In the genomic region with DNA sequence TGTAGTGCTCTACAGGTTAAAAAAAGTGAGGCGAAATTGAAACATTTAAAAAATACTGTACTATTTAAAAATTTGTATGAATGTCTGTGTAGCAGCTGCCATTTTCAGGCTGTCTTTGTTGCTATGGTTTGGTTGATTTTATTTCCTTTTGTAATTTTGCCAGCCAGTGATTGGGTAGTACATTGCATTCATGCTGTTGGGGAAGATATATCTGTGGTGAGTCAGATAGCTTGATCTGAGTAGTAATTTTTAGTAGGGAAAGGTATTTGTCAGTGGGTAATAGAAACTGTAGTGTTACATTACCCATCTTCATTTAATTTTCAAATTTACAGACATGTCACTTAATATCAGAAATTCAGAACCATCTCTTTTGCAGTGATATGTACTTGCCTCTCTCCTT, we compare ENCODE assay signal across 17 cellular contexts. TPM values are rescaled to one million over a fixed set of nuclear protein-coding genes. Genes with fewer than 3 reads are reported as not detected.
DNase-seq lines count a peak whose midpoint lies in the region; ATAC-seq, FAIRE-seq and TF ChIP-seq lines count a peak whose summit lies in the region.
"Had no signal": no experiment of that assay in that cellular context is flagged by ENCODE, and none has a peak within 500 bp of the region (broad histone marks: within the 10 kb centered on the region; RNA-seq: fewer than 3 reads in every experiment).

No MANE protein-coding gene starts in this region.

- H3K36me3 ChIP-seq in subcutaneous abdominal adipose tissue (ENCODE audit: control insufficient read depth in 5 of 5, insufficient read depth in 5 of 5, low read length in 5 of 5) (no peaks in the 10 kb centered on the region), small intestine (ENCODE audit: control insufficient read depth in 2 of 2, insufficient read depth in 2 of 2, low read length in 2 of 2) (no peaks in the 10 kb centered on the region), HepG2 (replicated peaks in 1 of 2; ENCODE audit: control insufficient read depth in 1 of 2, insufficient read depth in 2 of 2, low read length in 2 of 2) (peaks cover 1 to 4% of the 10 kb centered on the region in 2 experiments; a peak in 2 of 5 replicates)
- H3K36me3 ChIP-seq: neutrophil, tibial artery had no signal

- H3K27ac ChIP-seq in subcutaneous abdominal adipose tissue (ENCODE audit: low read depth, low read length) (peak overlapping the region; percentile 7), small intestine (ENCODE audit: low read depth in 1 of 2, low read length in 1 of 2) (no peak overlapping the region), HepG2 (ENCODE audit: extremely low read length, insufficient read depth, low read length) (no peak overlapping the region)
- H3K27ac ChIP-seq: neutrophil, tibial artery had no signal

- H3K79me2 ChIP-seq in HepG2 (ENCODE audit: insufficient read depth, low read length): peaks cover 100% of the 10 kb centered on the region

- POLR2A ChIA-PET in activated CD4-positive, alpha-beta T cell treated with anti-CD3 and anti-CD28 coated beads for 36 hours (lab: Charles Lee): no interaction called here
- POLR2A ChIA-PET in HepG2 (lab: Yijun Ruan, JAX): interaction anchor here (1.4 kb wide), 1 partner anchor 15 kb away, joined by 3 read pairs; the partner anchor contains the start of gene NFIA

- no peak for DNase-seq in activated CD4-positive, alpha-beta T cell treated with anti-CD3 and anti-CD28 coated beads for 36 hours
- no peak for DNase-seq in activated CD4-positive, alpha-beta T cell treated with anti-CD3 and anti-CD28 coated beads, Interleukin-2, amount 50 U/mL, for 1 hour
- DNase-seq in amniotic epithelial cell (ENCODE audit: low read depth) (peak; percentile 71), fibroblast of the aortic adventitia (ENCODE audit: low read depth) (peak; percentile 84), NOMO-1 treated with dmso at 0.1 percent for 144 hours (lab: John Stamatoyannopoulos, UW; ENCODE audit: unreplicated experiment) (no peak), small intestine (no peak), HepG2 (ENCODE audit: low spot score) (no peak)
- DNase-seq: activated CD4-positive, alpha-beta T cell treated with anti-CD3 and anti-CD28 coated beads for 4 hours; activated T-cell treated with anti-CD3 and anti-CD28 coated beads, Interleukin-2, amount 50 U/mL, for 48 hours; effector memory CD4-positive, alpha-beta T cell; Karpas-422; NCI-H2081; T-helper 1 cell; tibial artery had no signal

- no peak overlapping the region for H3K9ac ChIP-seq in subcutaneous abdominal adipose tissue (ENCODE audit: low read length in 5 of 5)
- H3K9ac ChIP-seq in HepG2 (ENCODE audit: insufficient read depth, low read depth, low read length): no peak overlapping the region

- in situ Hi-C loops in HepG2 (cut with HindIII; ENCODE audit: extremely low pct_ligation_motif_present, low pct_unique_long_range_greater_than_20kb): no loop called here

- TF ChIP-seq EP300 in HepG2 (IDR thresholded peaks at IDR 0.05; ENCODE audit: low read depth in 2 of 2, low read length in 2 of 2): no peak
- no peak for TF ChIP-seq EP300 in HepG2 (CRISPR knock-in tag; IDR thresholded peaks at IDR 0.05; ENCODE audit: borderline replicate concordance)

- no peak overlapping the region for H3K27ac Mint-ChIP-seq in activated CD4-positive, alpha-beta T cell treated with anti-CD3 and anti-CD28 coated beads for 36 hours

- no peak for TF ChIP-seq RAD21 in HepG2 (CRISPR knock-in tag; IDR thresholded peaks at IDR 0.05)

- ATAC-seq in activated CD4-positive, alpha-beta T cell treated with anti-CD3 and anti-CD28 coated beads for 36 hours: peak; percentile 59
- no peak for ATAC-seq in HepG2

- BruUV-seq in HepG2 (replicated peaks; lab: Mats Ljungman, UMichigan): no TSS peak

- H3K4me3 ChIP-seq in fibroblast of the aortic adventitia (ENCODE audit: low read depth, low read length) (no peak overlapping the region), subcutaneous abdominal adipose tissue (ENCODE audit: low read depth in 1 of 5, low read length in 5 of 5) (no peak overlapping the region), small intestine (ENCODE audit: low read depth in 1 of 2, low read length in 2 of 2) (no peak overlapping the region), HepG2 (replicated peaks in 1 of 3; ENCODE audit: insufficient read depth in 1 of 3, low read depth in 2 of 3, low read length in 3 of 3) (no peak overlapping the region)
- H3K4me3 ChIP-seq: tibial artery had no signal

- no peak for TF ChIP-seq CTCF in fibroblast of the aortic adventitia (IDR thresholded peaks at IDR 0.05; ENCODE audit: insufficient read depth, low read length)
- no peak for TF ChIP-seq CTCF in HepG2 (CRISPR knock-in tag; IDR thresholded peaks at IDR 0.05)

- intact Hi-C loops in activated CD4-positive, alpha-beta T cell treated with anti-CD3 and anti-CD28 coated beads for 36 hours (cut with DNase I, micrococcal nuclease): no loop called here
- intact Hi-C loops in HepG2 (cut with micrococcal nuclease; ENCODE audit: unreplicated experiment): no loop called here

- H3K36me3 Mint-ChIP-seq in activated CD4-positive, alpha-beta T cell treated with anti-CD3 and anti-CD28 coated beads for 36 hours (ENCODE audit: low read depth): no peaks in the 10 kb centered on the region

- no peaks in the 10 kb centered on the region for H3K9me3 Mint-ChIP-seq in activated CD4-positive, alpha-beta T cell treated with anti-CD3 and anti-CD28 coated beads for 36 hours (ENCODE audit: low read depth)

- FAIRE-seq in small intestine (lab: Jason Lieb, UNC) (no peak), HepG2 (lab: Jason Lieb, UNC) (no peak)
- FAIRE-seq: A204.1 had no signal

- no peak overlapping the region for H2AFZ ChIP-seq in HepG2 (ENCODE audit: low read length)

- peaks cover 13% of the 10 kb centered on the region for H3K4me1 Mint-ChIP-seq in activated CD4-positive, alpha-beta T cell treated with anti-CD3 and anti-CD28 coated beads for 36 hours

- H3K27me3 ChIP-seq in subcutaneous abdominal adipose tissue (ENCODE audit: control insufficient read depth in 5 of 5, insufficient read depth in 4 of 5, low read length in 5 of 5) (no peaks in the 10 kb centered on the region), small intestine (ENCODE audit: control insufficient read depth in 2 of 2, insufficient read depth in 2 of 2, low read length in 2 of 2) (no peaks in the 10 kb centered on the region), HepG2 (ENCODE audit: control insufficient read depth in 1 of 2, insufficient read depth in 2 of 2, low read length in 2 of 2) (no peaks in the 10 kb centered on the region)
- H3K27me3 ChIP-seq: neutrophil, tibial artery had no signal

- H3K4me3 Mint-ChIP-seq in activated CD4-positive, alpha-beta T cell treated with anti-CD3 and anti-CD28 coated beads for 36 hours: no peak overlapping the region

- no peak overlapping the region for H3K4me2 ChIP-seq in HepG2 (ENCODE audit: low read depth, low read length)

- CTCF ChIA-PET in activated CD4-positive, alpha-beta T cell treated with anti-CD3 and anti-CD28 coated beads for 36 hours (lab: Charles Lee): interaction anchor here (1.0 to 1.9 kb wide), 2 partner anchors 48 to 354 kb away, joined by 4 read pairs; no protein-coding TSS in a partner anchor
- CTCF ChIA-PET in HepG2 (lab: Yijun Ruan, JAX; ENCODE audit: low intra/inter-chr PET ratio, low total read pairs): no interaction called here

- WGBS in small intestine, 3 donors: 90 to 100% (median 94%) methylated on average over 1 of the region's 1 CpG
- 95% methylated on average over 1 of the region's 1 CpG for WGBS in HepG2 (ENCODE audit: low lambda C conversion rate)

- H4K20me1 ChIP-seq in HepG2 (ENCODE audit: insufficient read depth, low read length): peaks cover 20% of the 10 kb centered on the region

- H3K4me1 ChIP-seq in subcutaneous abdominal adipose tissue (ENCODE audit: control insufficient read depth in 5 of 5, insufficient read depth in 5 of 5, low read length in 5 of 5): peaks cover 0 to 36% (median 33%) of the 10 kb centered on the region in 5 donors
- H3K4me1 ChIP-seq in small intestine (ENCODE audit: control insufficient read depth in 2 of 2, insufficient read depth in 1 of 2, low read depth in 1 of 2, low read length in 1 of 2): peaks cover 0 to 5% of the 10 kb centered on the region in 2 donors
- peaks cover 64% of the 10 kb centered on the region for H3K4me1 ChIP-seq in HepG2 (ENCODE audit: insufficient read depth, low read length)

- no peak for TF ChIP-seq POLR2A in HepG2 (IDR thresholded peaks at IDR 0.05; ENCODE audit: insufficient read depth in 1 of 2, low read depth in 2 of 2, low read length in 2 of 2)

- H3K27me3 Mint-ChIP-seq in activated CD4-positive, alpha-beta T cell treated with anti-CD3 and anti-CD28 coated beads for 36 hours: peaks cover 5% of the 10 kb centered on the region

- H3K9me3 ChIP-seq in subcutaneous abdominal adipose tissue (ENCODE audit: control insufficient read depth in 5 of 5, low read length in 5 of 5): no peaks in the 10 kb centered on the region
- H3K9me3 ChIP-seq in small intestine (ENCODE audit: control insufficient read depth, low read depth): no peaks in the 10 kb centered on the region
- no peaks in the 10 kb centered on the region for H3K9me3 ChIP-seq in HepG2 (ENCODE audit: low read length)
- H3K9me3 ChIP-seq: neutrophil, tibial artery had no signal

RNA-seq across cellular contexts. Expression of gene NFIA, which starts 15.0 kb away (rescaled TPM):
- total RNA-seq in activated CD4-positive, alpha-beta T cell treated with anti-CD3 and anti-CD28 coated beads for 36 hours: 1 to 10 TPM; 3.0 to 3.2 TPM
- total RNA-seq in fibroblast of the aortic adventitia (ENCODE audit: low replicate concordance): 32.0 and 42.0 TPM in 2 replicates
- 1 to 10 TPM; 1.6 to 9.7 (median 2.5) TPM for polyA plus RNA-seq in small intestine
- 14.8 and 28.5 TPM in 2 replicates for total RNA-seq in HepG2 (2016; rRNA removed; fragmentation: Illumina TruSeq; extraction: Trizol)
- 8.1 and 8.4 TPM in 2 replicates for total RNA-seq in HepG2 (2016; cell fraction: cytosol; rRNA removed; fragmentation: Illumina TruSeq; extraction: Trizol; ENCODE audit: low read depth)
- total RNA-seq in HepG2 (2016; cell fraction: insoluble cytoplasmic fraction; rRNA removed; fragmentation: Illumina TruSeq; extraction: Trizol): 11.5 and 25.9 TPM in 2 replicates
- total RNA-seq in HepG2 (2016; cell fraction: membrane; rRNA removed; fragmentation: Illumina TruSeq; extraction: Trizol): 7.4 and 7.5 TPM in 2 replicates
- 110 and 115 TPM in 2 replicates for total RNA-seq in HepG2 (2016; cell fraction: nucleus; rRNA removed; fragmentation: Illumina TruSeq; extraction: Trizol)
- 14.1 and 14.7 TPM in 2 replicates for polyA plus RNA-seq in HepG2 (2011; rRNA removed)
- 11.0 and 12.6 TPM in 2 replicates for polyA plus RNA-seq in HepG2 (2011; cell fraction: cytosol; rRNA removed)
- 20.1 and 25.7 TPM in 2 replicates for polyA plus RNA-seq in HepG2 (2011; cell fraction: nucleus; rRNA removed)
- 4.5 and 5.7 TPM in 2 replicates for polyA plus RNA-seq in HepG2 (2012)
- 0.64 and 0.71 TPM in 2 replicates for polyA plus RNA-seq in HepG2 (2016; cell fraction: cytosol; fragmentation: Illumina TruSeq; extraction: Trizol; ENCODE audit: low read depth)
- polyA plus RNA-seq in HepG2 (2016; cell fraction: insoluble cytoplasmic fraction; fragmentation: Illumina TruSeq; extraction: Trizol; ENCODE audit: low read depth): 11.5 and 13.5 TPM in 2 replicates
- 3.0 and 3.1 TPM in 2 replicates for polyA plus RNA-seq in HepG2 (2016; cell fraction: membrane; fragmentation: Illumina TruSeq; extraction: Trizol; ENCODE audit: low read depth)
- 15.9 and 21.9 TPM in 2 replicates for polyA plus RNA-seq in HepG2 (2016; cell fraction: nucleus; fragmentation: Illumina TruSeq; extraction: Trizol; ENCODE audit: insufficient read depth, low read depth)
- polyA minus RNA-seq in HepG2 (2011; rRNA and poly(A)+ RNA removed; ENCODE audit: low replicate concordance): 62.5 and 117 TPM in 2 replicates
- polyA minus RNA-seq in HepG2 (2011; cell fraction: cytosol; rRNA and poly(A)+ RNA removed): 18.3 and 19.2 TPM in 2 replicates
- polyA minus RNA-seq in HepG2 (2011; cell fraction: nucleus; rRNA and poly(A)+ RNA removed): 167 and 202 TPM in 2 replicates

Comparison
In these comparisons a context has a peak if more than half of its experiments do, and no peak if none do; other contexts are left out.
1. DNase-seq: peak in amniotic epithelial cell (single experiment) and fibroblast of the aortic adventitia (single experiment); none in activated CD4-positive, alpha-beta T cell treated with anti-CD3 and anti-CD28 coated beads for 36 hours (single experiment), activated CD4-positive, alpha-beta T cell treated with anti-CD3 and anti-CD28 coated beads, Interleukin-2, amount 50 U/mL, for 1 hour (single experiment), NOMO-1 treated with dmso at 0.1 percent for 144 hours (single experiment), small intestine (single experiment) and HepG2 (single experiment).